31 cellular contexts compared by ENCODE assay signal in genomic region chr20:37593710-37594109, GRCh38.
"Had no signal": no experiment of that assay in that cellular context is flagged by ENCODE, and none has a peak within 500 bp of the region (broad histone marks: within the 10 kb centered on the region; RNA-seq: fewer than 3 reads in every experiment).

No MANE protein-coding gene starts in this region.

- H3K9me3 Mint-ChIP-seq: activated B cell treated with CpG ODN at 0.5 μM for 24 hours; activated CD4-positive, alpha-beta memory T cell treated with anti-CD3 and anti-CD28 coated beads, Interleukin-2, amount 10 ng/mL, durations not matched to agents 7 days and 5 days; activated CD4-positive, alpha-beta T cell treated with anti-CD3 and anti-CD28 coated beads, Interleukin-2, amount 10 ng/mL, durations not matched to agents 24 days and 14 days; activated naive CD4-positive, alpha-beta T cell treated with anti-CD3 and anti-CD28 coated beads, Interleukin-2, amount 50 U/mL, for 72 hours; activated naive CD8-positive, alpha-beta T cell treated with anti-CD3 and anti-CD28 coated beads for 36 hours; activated T-cell treated with anti-CD3 and anti-CD28 coated beads, Interleukin-2, amount 50 U/mL, for 24 hours; activated T-helper 2 cell treated with anti-CD3 and anti-CD28 coated beads, Interferon-gamma antibody, Interleukin-2, Interleukin-4, amounts not matched to agents 10 μg/mL and 5 μg/mL and 100 μg/mL, durations not matched to agents 14 hours and 24 hours and 36 hours; T-cell; T-helper 2 cell treated with Interferon-gamma antibody and Interleukin-4, amounts not matched to agents 5 μg/mL and 100 μg/mL, for 36 hours had no signal

- H3K27ac Mint-ChIP-seq: activated B cell treated with CpG ODN at 0.5 μM for 24 hours; activated CD4-positive, alpha-beta memory T cell treated with anti-CD3 and anti-CD28 coated beads, Interleukin-2, amount 10 ng/mL, durations not matched to agents 7 days and 5 days; activated CD4-positive, alpha-beta T cell treated with anti-CD3 and anti-CD28 coated beads, Interleukin-2, amount 10 ng/mL, durations not matched to agents 24 days and 14 days; activated CD8-positive, alpha-beta memory T cell treated with anti-CD3 and anti-CD28 coated beads, Interleukin-2, amount 10 ng/mL, durations not matched to agents 7 days and 5 days; activated CD8-positive, alpha-beta T cell treated with anti-CD3 and anti-CD28 coated beads, Interleukin-2, amount 10 ng/mL, durations not matched to agents 7 days and 5 days; activated naive CD4-positive, alpha-beta T cell treated with anti-CD3 and anti-CD28 coated beads, Interleukin-2, amount 50 U/mL, for 72 hours; activated naive CD8-positive, alpha-beta T cell treated with anti-CD3 and anti-CD28 coated beads for 36 hours; activated T-cell treated with anti-CD3 and anti-CD28 coated beads, Interleukin-2, amount 50 U/mL, for 24 hours; activated T-helper 2 cell treated with anti-CD3 and anti-CD28 coated beads, Interferon-gamma antibody, Interleukin-2, Interleukin-4, amounts not matched to agents 10 μg/mL and 5 μg/mL and 100 μg/mL, durations not matched to agents 14 hours and 24 hours and 36 hours; T-cell; T-helper 2 cell treated with Interferon-gamma antibody and Interleukin-4, amounts not matched to agents 5 μg/mL and 100 μg/mL, for 36 hours had no signal

- H3K36me3 Mint-ChIP-seq: activated CD8-positive, alpha-beta memory T cell treated with anti-CD3 and anti-CD28 coated beads, Interleukin-2, amount 10 ng/mL, durations not matched to agents 7 days and 5 days; activated naive CD4-positive, alpha-beta T cell treated with anti-CD3 and anti-CD28 coated beads, Interleukin-2, amount 50 U/mL, for 72 hours; activated naive CD8-positive, alpha-beta T cell treated with anti-CD3 and anti-CD28 coated beads for 36 hours; T-cell had no signal

- H3K4me3 Mint-ChIP-seq: activated B cell treated with CpG ODN at 0.5 μM for 24 hours; activated CD4-positive, alpha-beta memory T cell treated with anti-CD3 and anti-CD28 coated beads, Interleukin-2, amount 10 ng/mL, durations not matched to agents 7 days and 5 days; activated CD4-positive, alpha-beta T cell treated with anti-CD3 and anti-CD28 coated beads, Interleukin-2, amount 10 ng/mL, durations not matched to agents 24 days and 14 days; activated CD8-positive, alpha-beta memory T cell treated with anti-CD3 and anti-CD28 coated beads, Interleukin-2, amount 10 ng/mL, durations not matched to agents 7 days and 5 days; activated CD8-positive, alpha-beta T cell treated with anti-CD3 and anti-CD28 coated beads, Interleukin-2, amount 10 ng/mL, durations not matched to agents 7 days and 5 days; activated naive CD8-positive, alpha-beta T cell treated with anti-CD3 and anti-CD28 coated beads for 36 hours; activated T-cell treated with anti-CD3 and anti-CD28 coated beads, Interleukin-2, amount 50 U/mL, for 24 hours; T-cell; T-helper 2 cell treated with Interferon-gamma antibody and Interleukin-4, amounts not matched to agents 5 μg/mL and 100 μg/mL, for 36 hours had no signal

- DNase-seq: activated B cell treated with CpG ODN at 0.5 μM for 24 hours; activated CD4-positive, alpha-beta memory T cell treated with anti-CD3 and anti-CD28 coated beads, Interleukin-2, amount 10 ng/mL, durations not matched to agents 7 days and 5 days; activated CD4-positive, alpha-beta T cell treated with anti-CD3 and anti-CD28 coated beads for 4 hours; activated CD4-positive, alpha-beta T cell treated with anti-CD3 and anti-CD28 coated beads, Interleukin-2, amount 10 ng/mL, durations not matched to agents 24 days and 14 days; activated CD4-positive, alpha-beta T cell treated with anti-CD3 and anti-CD28 coated beads, Interleukin-2, amount 50 U/mL, for 1 hour; activated CD4-positive, alpha-beta T cell treated with anti-CD3 and anti-CD28 coated beads, Interleukin-2, amount 50 U/mL, for 4 hours; activated CD4-positive, CD25-positive, alpha-beta regulatory T cell treated with anti-CD3 and anti-CD28 coated beads, Interleukin-2, amount 50 U/mL, for 72 hours; activated CD8-positive, alpha-beta memory T cell treated with anti-CD3 and anti-CD28 coated beads for 24 hours; activated CD8-positive, alpha-beta memory T cell treated with anti-CD3 and anti-CD28 coated beads, Interleukin-2, amount 10 ng/mL, durations not matched to agents 7 days and 5 days; activated CD8-positive, alpha-beta memory T cell treated with anti-CD3 and anti-CD28 coated beads, Interleukin-2, amount 50 U/mL, for 48 hours; activated CD8-positive, alpha-beta T cell treated with anti-CD3 and anti-CD28 coated beads, Interleukin-2, amount 10 ng/mL, durations not matched to agents 7 days and 5 days; activated effector memory CD4-positive, alpha-beta T cell treated with Interleukin-2 at 50 U/mL for 16 hours; activated gamma-delta T cell; activated naive CD4-positive, alpha-beta T cell treated with anti-CD3 and anti-CD28 coated beads, Interleukin-2, amount 50 U/mL, for 16 hours; activated naive CD4-positive, alpha-beta T cell treated with Interleukin-2 at 50 U/mL for 16 hours; activated naive CD8-positive, alpha-beta T cell treated with anti-CD3 and anti-CD28 coated beads for 36 hours; activated T-cell treated with anti-CD3 and anti-CD28 coated beads, Interleukin-2, amount 50 U/mL, for 24 hours; activated T-cell treated with anti-CD3 and anti-CD28 coated beads, Interleukin-2, amount 50 U/mL, for 48 hours; adrenal gland; amniotic stem cell; body of pancreas; brain microvascular endothelial cell; central memory CD4-positive, alpha-beta T cell; T-cell; T-helper 2 cell; T-helper 9 cell had no signal

- FAIRE-seq: astrocyte, TTC549 had no signal

- H3K4me1 Mint-ChIP-seq: activated B cell treated with CpG ODN at 0.5 μM for 24 hours; activated CD4-positive, alpha-beta memory T cell treated with anti-CD3 and anti-CD28 coated beads, Interleukin-2, amount 10 ng/mL, durations not matched to agents 7 days and 5 days; activated CD4-positive, alpha-beta T cell treated with anti-CD3 and anti-CD28 coated beads, Interleukin-2, amount 10 ng/mL, durations not matched to agents 24 days and 14 days; activated naive CD8-positive, alpha-beta T cell treated with anti-CD3 and anti-CD28 coated beads for 36 hours; T-cell had no signal
